18 cellular contexts compared by ENCODE assay signal in genomic region chr7:143437568-143437967, GRCh38. TPM values are rescaled to one million over a fixed set of nuclear protein-coding genes. Genes with fewer than 3 reads are reported as not detected.
DNase-seq lines count a peak whose midpoint lies in the region; ATAC-seq and TF ChIP-seq lines count a peak whose summit lies in the region.
"Had no signal": no experiment of that assay in that cellular context is flagged by ENCODE, and none has a peak within 500 bp of the region (broad histone marks: within the 10 kb centered on the region; RNA-seq: fewer than 3 reads in every experiment).

No MANE protein-coding gene starts in this region.

- H3K27me3 ChIP-seq in Karpas-422 (ENCODE audit: low read length) (no peaks in the 10 kb centered on the region), adrenal gland (no peaks in the 10 kb centered on the region)
- H3K27me3 ChIP-seq: BLaER1, neutrophil, spleen, vagina had no signal

- intact Hi-C loops in adrenal gland (cut with DNase I) = no loop called here

- no peak overlapping the region for H3K27ac Mint-ChIP-seq in glutamatergic neuron (ENCODE audit: unreplicated experiment)

- H3K4me3 ChIP-seq in Karpas-422 (ENCODE audit: low read length) = peak overlapping the region; percentile 45; the same call in 1 of the 2 replicates
- H3K4me3 ChIP-seq in adrenal gland = no peak overlapping the region
- H3K4me3 ChIP-seq: BLaER1, lower lobe of right lung, spleen, vagina had no signal

- no peaks in the 10 kb centered on the region for H4K20me1 ChIP-seq in Karpas-422 (ENCODE audit: insufficient read depth, low read depth, low read length)
- H4K20me1 ChIP-seq: BLaER1 had no signal

- H3K4me1 ChIP-seq in Karpas-422 (ENCODE audit: low read length) (peaks cover 27% of the 10 kb centered on the region), adrenal gland (replicated peaks in 1 of 2) (no peaks in the 10 kb centered on the region)
- H3K4me1 ChIP-seq: BLaER1, lower lobe of right lung, spleen, vagina had no signal

- no peak for DNase-seq in Karpas-422
- DNase-seq in dermis blood vessel endothelial cell = peak; percentile 30
- DNase-seq in NCI-H526 treated with DMSO at 0.1 percent for 48 hours (lab: John Stamatoyannopoulos, UW) = no peak
- no peak for DNase-seq in adrenal gland
- no peak for DNase-seq in glutamatergic neuron
- DNase-seq in GOT3 (lab: John Stamatoyannopoulos, UW) = no peak
- DNase-seq: aorta, hippocampal formation, lower lobe of right lung, NCI-H1417, NCI-H82, spleen had no signal

- H3K36me3 Mint-ChIP-seq in glutamatergic neuron (ENCODE audit: unreplicated experiment) = no peaks in the 10 kb centered on the region

- no peaks in the 10 kb centered on the region for H3K27me3 Mint-ChIP-seq in glutamatergic neuron (ENCODE audit: unreplicated experiment)

- no peak overlapping the region for H3K27ac ChIP-seq in Karpas-422 (ENCODE audit: low read length)
- H3K27ac ChIP-seq in adrenal gland = no peak overlapping the region
- H3K27ac ChIP-seq: BLaER1, lower lobe of right lung, neutrophil, spleen, vagina had no signal

- H2AFZ ChIP-seq in Karpas-422 (ENCODE audit: low read length) = peak overlapping the region; percentile 17; the same call in 1 of the 2 replicates

- no peaks in the 10 kb centered on the region for H3K9me3 ChIP-seq in Karpas-422 (ENCODE audit: low read length)
- H3K9me3 ChIP-seq in adrenal gland (replicated peaks in 1 of 3) = no peaks in the 10 kb centered on the region
- H3K9me3 ChIP-seq: BLaER1, lower lobe of right lung, neutrophil, spleen, vagina had no signal

- ATAC-seq in GM18511 (IDR thresholded peaks at IDR 0.05; ENCODE audit: unreplicated experiment) (peak; percentile 67), GM21529 (IDR thresholded peaks at IDR 0.05; ENCODE audit: unreplicated experiment) (peak; percentile 49)

- no peaks in the 10 kb centered on the region for H3K4me1 Mint-ChIP-seq in glutamatergic neuron (ENCODE audit: low read depth, unreplicated experiment)

- no peak overlapping the region for H3K4me3 Mint-ChIP-seq in glutamatergic neuron (ENCODE audit: unreplicated experiment)

- no peaks in the 10 kb centered on the region for H3K79me2 ChIP-seq in Karpas-422 (ENCODE audit: low read length)

- no peaks in the 10 kb centered on the region for H3K9me2 ChIP-seq in Karpas-422 (replicated peaks; ENCODE audit: insufficient read depth, low read length)

- no peaks in the 10 kb centered on the region for H3K36me3 ChIP-seq in Karpas-422 (ENCODE audit: insufficient read depth, low read length)
- no peaks in the 10 kb centered on the region for H3K36me3 ChIP-seq in adrenal gland (replicated peaks in 1 of 2)
- H3K36me3 ChIP-seq: BLaER1, lower lobe of right lung, neutrophil, spleen, vagina had no signal

- no peaks in the 10 kb centered on the region for H3K9me3 Mint-ChIP-seq in glutamatergic neuron (ENCODE audit: unreplicated experiment)

- 54 to 61% (median 59%) methylated on average over 4 of the region's 4 CpGs for WGBS in adrenal gland, 4 donors

- H3K4me2 ChIP-seq in Karpas-422 (ENCODE audit: low read depth, low read length, poor library complexity, severe bottlenecking) = peak overlapping the region; percentile 67
- H3K4me2 ChIP-seq: BLaER1 had no signal

- no peak for TF ChIP-seq CTCF in adrenal gland (IDR thresholded peaks at IDR 0.05)
- TF ChIP-seq CTCF in glutamatergic neuron (IDR thresholded peaks at IDR 0.05; ENCODE audit: partially characterized antibody, unreplicated experiment) = no peak

- TF ChIP-seq POLR2A in adrenal gland (IDR thresholded peaks at IDR 0.05) = no peak

- H3K9ac ChIP-seq in Karpas-422 (ENCODE audit: low read length) = peak overlapping the region; percentile 46
- H3K9ac ChIP-seq: BLaER1 had no signal

RNA-seq across cellular contexts. Expression of gene TAS2R60, which starts 5.7 kb away (rescaled TPM):
- not detected in 2 replicates for total RNA-seq in Karpas-422 (2014; rRNA removed; shearing (Covaris generic); ENCODE audit: low replicate concordance)
- total RNA-seq in dermis blood vessel endothelial cell (not detected in 2 replicates), adrenal gland (under 1 TPM in 1 of 8 donors, not detected in 7; 0.42 TPM), glutamatergic neuron (ENCODE audit: unreplicated experiment) (not detected)
- not detected for polyA plus RNA-seq in adrenal gland
- total RNA-seq: lower lobe of right lung, SK-MEL-5, vagina had no signal
- polyA plus RNA-seq: aorta, spleen had no signal

RNA-seq across cellular contexts. Expression of gene EPHA1, which starts 28.9 kb away (rescaled TPM):
- total RNA-seq in Karpas-422 (2014; rRNA removed; shearing (Covaris generic); ENCODE audit: low replicate concordance) = not detected in 2 replicates
- total RNA-seq in dermis blood vessel endothelial cell (0.09 TPM in 1 of 2 replicates, not detected in the other), adrenal gland (1 to 10 TPM in 1 of 8 donors, under 1 TPM in 5, not detected in 2; 0.14 to 1.3 (median 0.51) TPM), glutamatergic neuron (ENCODE audit: unreplicated experiment) (4.7 TPM)
- 1 to 10 TPM in 1 of 3 donors, under 1 TPM in 2; 0.07 to 1.2 (median 0.40) TPM for polyA plus RNA-seq in adrenal gland
- total RNA-seq: SK-MEL-5 had no signal

RNA-seq across cellular contexts. Expression of gene TAS2R41, which starts 40.1 kb away (rescaled TPM):
- not detected in 2 replicates for total RNA-seq in Karpas-422 (2014; rRNA removed; shearing (Covaris generic); ENCODE audit: low replicate concordance)
- total RNA-seq in dermis blood vessel endothelial cell (not detected in 2 replicates), adrenal gland (under 1 TPM in 1 of 8 donors, not detected in 7; 0.28 TPM), glutamatergic neuron (ENCODE audit: unreplicated experiment) (not detected)
- not detected for polyA plus RNA-seq in adrenal gland
- total RNA-seq: lower lobe of right lung, SK-MEL-5, vagina had no signal
- polyA plus RNA-seq: aorta, spleen had no signal

RNA-seq across cellular contexts. Expression of gene ZYX, which starts 56.4 kb away (rescaled TPM):
- total RNA-seq in Karpas-422 (2014; rRNA removed; shearing (Covaris generic); ENCODE audit: low replicate concordance) = 9.2 and 12.0 TPM in 2 replicates
- total RNA-seq in dermis blood vessel endothelial cell (26.2 and 57.2 TPM in 2 replicates), adrenal gland (100 to 1,000 TPM in 2 of 8 donors, 10 to 100 TPM in 6; 55.9 to 112 (median 77.1) TPM), glutamatergic neuron (ENCODE audit: unreplicated experiment) (163 TPM)
- polyA plus RNA-seq in adrenal gland = 100 to 1,000 TPM in 2 of 3 donors, 10 to 100 TPM in 1; 34.8 to 152 (median 117) TPM
